ENCODE assay signal across 8 cellular contexts in the genomic region with DNA sequence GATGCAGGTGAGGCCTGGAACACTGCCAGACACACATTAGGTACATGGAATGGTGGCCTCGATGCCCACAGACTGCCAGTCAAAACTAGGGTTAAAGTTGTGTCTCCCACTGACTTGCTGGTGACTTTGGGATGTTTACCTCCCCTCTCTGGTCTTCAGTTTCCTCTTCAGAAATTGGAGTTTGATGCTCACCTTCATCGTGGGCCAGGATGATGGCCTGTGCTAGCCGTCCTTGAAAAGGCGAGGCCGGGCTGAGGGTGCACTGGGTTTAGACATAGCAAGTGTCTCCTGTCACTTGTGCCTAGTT. TPM values are rescaled to one million over a fixed set of nuclear protein-coding genes. Genes with fewer than 3 reads are reported as not detected.
DNase-seq lines count a peak whose midpoint lies in the region; ATAC-seq and TF ChIP-seq lines count a peak whose summit lies in the region.

No MANE protein-coding gene starts in this region.

- BruUV-seq in A673 (replicated peaks; lab: Mats Ljungman, UMichigan) = no TSS peak

- H3K9me3 ChIP-seq in A673 (ENCODE audit: low read depth, low read length, poor library complexity, severe bottlenecking) (no peaks in the 10 kb centered on the region), HUES6 (ENCODE audit: control insufficient read depth, insufficient read depth, low read depth, low read length) (no peaks in the 10 kb centered on the region), body of pancreas (no peaks in the 10 kb centered on the region), mesodermal cell (ENCODE audit: control insufficient read depth, low read length) (no peaks in the 10 kb centered on the region)

- intact Hi-C loops in A673 (cut with micrococcal nuclease; ENCODE audit: unreplicated experiment) = no loop called here
- intact Hi-C loops in body of pancreas (cut with DNase I) = no loop called here

- POLR2A ChIA-PET in A673 (lab: Charles Lee; ENCODE audit: low non-redundant PET) = interaction anchor here (0.6 kb wide), 1 partner anchor 36 kb away, joined by 4 read pairs; no protein-coding TSS in a partner anchor

- TF ChIP-seq POLR2A in body of pancreas (IDR thresholded peaks at IDR 0.05) = no peak

- no peak for ATAC-seq in body of pancreas

- TF ChIP-seq CTCF in A673 (conservative IDR thresholded peaks at IDR 0.05; ENCODE audit: low read depth, low read length) (no peak), body of pancreas (IDR thresholded peaks at IDR 0.05) (no peak)

- H3K4me3 ChIP-seq in A673 (ENCODE audit: low read depth, low read length, poor library complexity, severe bottlenecking) = peak overlapping the region; percentile 54
- H3K4me3 ChIP-seq in HUES6 (ENCODE audit: low read depth, low read length) = peak overlapping the region; percentile 69
- no peak overlapping the region for H3K4me3 ChIP-seq in body of pancreas
- peak overlapping the region; percentile 50 for H3K4me3 ChIP-seq in mesodermal cell (ENCODE audit: extremely low read depth, insufficient read depth, low read length, poor library complexity, severe bottlenecking)

- peak overlapping the region; percentile 76 for H3K9ac ChIP-seq in HUES6 (ENCODE audit: low read length)

- H3K4me1 ChIP-seq in A673 (ENCODE audit: insufficient read depth, low read length, poor library complexity, severe bottlenecking) (no peaks in the 10 kb centered on the region), HUES6 (ENCODE audit: control insufficient read depth, insufficient read depth, low read length) (peaks cover 19% of the 10 kb centered on the region), body of pancreas (peaks cover 8% of the 10 kb centered on the region), mesodermal cell (ENCODE audit: control insufficient read depth, insufficient read depth, low read length, poor library complexity, severe bottlenecking) (no peaks in the 10 kb centered on the region)

- 51 to 65% methylated on average over 5 of the region's 5 CpGs for WGBS in body of pancreas, 2 donors
- WGBS in mesodermal cell (ENCODE audit: insufficient coverage in 2 of 2), 2 experiments = 79 to 84% methylated on average over 5 of the region's 5 CpGs

- H3K27me3 ChIP-seq in A673 (replicated peaks; ENCODE audit: insufficient read depth, low read depth, low read length, poor library complexity) = peaks cover 21% of the 10 kb centered on the region
- H3K27me3 ChIP-seq in HUES6 (ENCODE audit: control insufficient read depth, insufficient read depth, low read length) = peaks cover 42% of the 10 kb centered on the region
- H3K27me3 ChIP-seq in body of pancreas = no peaks in the 10 kb centered on the region

- DNase-seq in A673 (ENCODE audit: low spot score) = no peak
- DNase-seq in body of pancreas = no peak
- no peak for DNase-seq in cerebellar cortex (ENCODE audit: low spot score)
- DNase-seq in SHP77 treated with DMSO at 0.1 percent for 48 hours (lab: John Stamatoyannopoulos, UW) = no peak
- DNase-seq in NCI-H1417 treated with DMSO at 0.1 percent for 48 hours (lab: John Stamatoyannopoulos, UW) = no peak
- DNase-seq in NCI-H2081 treated with DMSO at 0.1 percent for 48 hours (lab: John Stamatoyannopoulos, UW) = no peak

- CTCF ChIA-PET in A673 (lab: Charles Lee) = no interaction called here

- H3K36me3 ChIP-seq in A673 (ENCODE audit: insufficient read depth, low read length, poor library complexity, severe bottlenecking) = no peaks in the 10 kb centered on the region
- no peaks in the 10 kb centered on the region for H3K36me3 ChIP-seq in HUES6 (ENCODE audit: control insufficient read depth, insufficient read depth, low read length)
- no peaks in the 10 kb centered on the region for H3K36me3 ChIP-seq in body of pancreas (replicated peaks in 1 of 2; ENCODE audit: insufficient read depth in 1 of 2, low read depth in 2 of 2)
- no peaks in the 10 kb centered on the region for H3K36me3 ChIP-seq in mesodermal cell (ENCODE audit: control insufficient read depth, insufficient read depth, low read length)

- H3K27ac ChIP-seq in A673 (ENCODE audit: low read depth, low read length, poor library complexity, severe bottlenecking) = no peak overlapping the region
- peak overlapping the region; percentile 77; the same call in 1 of the 2 replicates for H3K27ac ChIP-seq in HUES6 (ENCODE audit: low read depth, low read length)
- H3K27ac ChIP-seq in body of pancreas = peak overlapping the region; percentile 29 to 85 (median 70)
- no peak overlapping the region for H3K27ac ChIP-seq in mesodermal cell (ENCODE audit: low read depth, low read length, severe bottlenecking)

RNA-seq across cellular contexts. Expression of a gene that starts 49.0 kb away (rescaled TPM):
- total RNA-seq in A673 (2021) (not detected in 2 replicates), body of pancreas (not detected)
- polyA plus RNA-seq in mesodermal cell (2013, experiment 1 of 2) = not detected
- polyA plus RNA-seq in mesodermal cell (2013, experiment 2 of 2) = not detected

Comparison
In these comparisons a context has a peak if more than half of its experiments do, and no peak if none do; other contexts are left out.
1. H3K27ac ChIP-seq: peak in HUES6 (single experiment) and body of pancreas (4 of 4); none in A673 (single experiment) and mesodermal cell (single experiment).
2. H3K4me3 ChIP-seq: peak in A673 (single experiment), HUES6 (single experiment) and mesodermal cell (single experiment); none in body of pancreas (0 of 2).